ENCODE assay signal across 21 cellular contexts in the genomic region with DNA sequence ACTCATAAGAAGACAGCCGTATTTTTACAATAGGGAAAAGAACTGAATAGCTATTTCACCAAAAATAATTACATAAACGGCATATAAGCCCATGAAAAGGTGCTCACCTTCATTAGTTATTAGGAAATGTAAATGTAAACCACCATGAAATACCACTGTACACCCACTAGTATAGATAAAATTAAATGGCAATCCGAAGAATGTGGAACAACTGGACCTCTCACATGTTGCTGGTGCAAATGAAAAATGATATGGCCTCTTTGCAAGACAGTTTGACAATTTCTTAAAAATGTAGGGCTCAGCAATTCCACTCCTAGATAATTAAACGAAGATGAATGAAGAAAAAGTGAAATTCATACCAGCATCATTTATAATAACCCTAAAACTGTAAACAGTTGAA.
"Had no signal": no experiment of that assay in that cellular context is flagged by ENCODE, and none has a peak within 500 bp of the region (broad histone marks: within the 10 kb centered on the region; RNA-seq: fewer than 3 reads in every experiment).

No MANE protein-coding gene starts in this region.

- H3K27ac Mint-ChIP-seq: natural killer cell treated with Interleukin-12 subunit alpha and Interleukin-12 subunit beta and Interleukin-15 and Interleukin-18, amount 100 ng/mL, for 72 hours; stimulated activated naive B cell treated with anti-CD40 and anti-IgM and Interleukin-4, amounts not matched to agents 10 μg/mL and 1 μg/mL and 100 μg/mL, for 72 hours had no signal

- H3K36me3 Mint-ChIP-seq: natural killer cell treated with Interleukin-12 subunit alpha and Interleukin-12 subunit beta and Interleukin-15 and Interleukin-18, amount 100 ng/mL, for 72 hours; stimulated activated naive B cell treated with anti-CD40 and anti-IgM and Interleukin-4, amounts not matched to agents 10 μg/mL and 1 μg/mL and 100 μg/mL, for 72 hours had no signal

- H3K4me1 ChIP-seq: right lobe of liver had no signal

- H3K27ac ChIP-seq: esophagus squamous epithelium, gastroesophageal sphincter, psoas muscle, right lobe of liver, spleen, testis, tibial nerve had no signal

- H3K4me3 ChIP-seq: esophagus squamous epithelium, gastroesophageal sphincter, lung, psoas muscle, right lobe of liver, spleen, testis, tibial nerve had no signal

- H3K9me3 ChIP-seq: esophagus squamous epithelium, gastroesophageal sphincter, psoas muscle, right lobe of liver, spleen, testis, tibial nerve had no signal

- H3K27me3 ChIP-seq: esophagus squamous epithelium, gastroesophageal sphincter, right lobe of liver, spleen, testis, tibial nerve had no signal

- H3K36me3 ChIP-seq: esophagus squamous epithelium, gastroesophageal sphincter, right lobe of liver, spleen, tibial nerve had no signal

- H3K27me3 Mint-ChIP-seq: natural killer cell treated with Interleukin-12 subunit alpha and Interleukin-12 subunit beta and Interleukin-15 and Interleukin-18, amount 100 ng/mL, for 72 hours; stimulated activated naive B cell treated with anti-CD40 and anti-IgM and Interleukin-4, amounts not matched to agents 10 μg/mL and 1 μg/mL and 100 μg/mL, for 72 hours; stimulated activated naive CD8-positive, alpha-beta T cell treated with anti-CD3 and anti-CD28 coated beads, Interleukin-15, amount 100 ng/mL, for 72 hours had no signal

- H3K9me3 Mint-ChIP-seq: natural killer cell treated with Interleukin-12 subunit alpha and Interleukin-12 subunit beta and Interleukin-15 and Interleukin-18, amount 100 ng/mL, for 72 hours; stimulated activated naive B cell treated with anti-CD40 and anti-IgM and Interleukin-4, amounts not matched to agents 10 μg/mL and 1 μg/mL and 100 μg/mL, for 72 hours; stimulated activated naive CD8-positive, alpha-beta T cell treated with anti-CD3 and anti-CD28 coated beads, Interleukin-15, amount 100 ng/mL, for 72 hours had no signal

- DNase-seq: cortex of kidney; effector memory CD4-positive, alpha-beta T cell; esophagus squamous epithelium; foreskin fibroblast; kidney; left colon; left ventricle myocardium superior; midbrain; psoas muscle; right lobe of liver; spleen; stimulated activated CD4-positive, alpha-beta T cell treated with anti-CD3 and anti-CD28 coated beads, Interleukin-15, amount 100 ng/mL, for 24 hours; stimulated activated CD4-positive, alpha-beta T cell treated with anti-CD3 and anti-CD28 coated beads, Interleukin-1b, Interleukin-23, amount 100 ng/mL, for 48 hours; stimulated activated CD4-positive, alpha-beta T cell treated with anti-CD3 and anti-CD28 coated beads, Interleukin-4, amount 100 ng/mL, for 4 hours; stimulated activated naive B cell treated with anti-CD40 and anti-IgM and Interleukin-4, amounts not matched to agents 10 μg/mL and 1 μg/mL and 100 μg/mL, for 72 hours; stimulated activated naive CD8-positive, alpha-beta T cell treated with anti-CD3 and anti-CD28 coated beads, Interleukin-15, amount 100 ng/mL, for 72 hours; testis had no signal

- H3K4me3 Mint-ChIP-seq: natural killer cell treated with Interleukin-12 subunit alpha and Interleukin-12 subunit beta and Interleukin-15 and Interleukin-18, amount 100 ng/mL, for 72 hours; stimulated activated naive B cell treated with anti-CD40 and anti-IgM and Interleukin-4, amounts not matched to agents 10 μg/mL and 1 μg/mL and 100 μg/mL, for 72 hours; stimulated activated naive CD8-positive, alpha-beta T cell treated with anti-CD3 and anti-CD28 coated beads, Interleukin-15, amount 100 ng/mL, for 72 hours had no signal
